1 cellular context compared by ENCODE assay signal in genomic region chr7:73308074-73308664, GRCh38.
TF ChIP-seq lines count a peak whose summit lies in the region.

No MANE protein-coding gene starts in this region.

TF ChIP-seq in IMR-90, 13 proteins besides CTCF, POLR2A, EP300 and RAD21 (continued from another document):
- TF ChIP-seq MAFK (IDR thresholded peaks at IDR 0.05; ENCODE audit: low read depth, low read length) (no peak), SMC3 (IDR thresholded peaks at IDR 0.05; ENCODE audit: low read depth, low read length) (no peak), RCOR1 (IDR thresholded peaks at IDR 0.05; ENCODE audit: insufficient replicate concordance, low read length) (no peak), CHD1 (IDR thresholded peaks at IDR 0.05; ENCODE audit: low read depth, low read length) (no peak)
